ENCODE assay signal across 8 cellular contexts in genomic region chr12:118055144-118055557, GRCh38. TPM values are rescaled to one million over a fixed set of nuclear protein-coding genes. Genes with fewer than 3 reads are reported as not detected.
DNase-seq lines count a peak whose midpoint lies in the region; ATAC-seq, FAIRE-seq and TF ChIP-seq lines count a peak whose summit lies in the region.

No MANE protein-coding gene starts in this region.

- CTCF ChIA-PET in activated CD4-positive, alpha-beta memory T cell treated with anti-CD3 and anti-CD28 coated beads for 36 hours (lab: Charles Lee) = interaction anchor here (0.7 to 3.2 kb wide), 13 partner anchors 9 to 321 kb away, joined by 3 to 29 read pairs (median 4); partner anchors contain the start of genes KSR2, RFC5 and SUDS3
- CTCF ChIA-PET in endothelial cell of umbilical vein (lab: Charles Lee) = interaction anchor here (1.0 to 1.1 kb wide), 2 partner anchors 9 to 180 kb away, joined by 4 to 7 read pairs; no protein-coding TSS in a partner anchor

- TF ChIP-seq POLR2A in endothelial cell of umbilical vein (IDR thresholded peaks at IDR 0.05; ENCODE audit: low read depth, low read length) = no peak

- peak; percentile 67 for FAIRE-seq in endothelial cell of umbilical vein (lab: Jason Lieb, UNC)

- no peaks in the 10 kb centered on the region for H3K9me1 ChIP-seq in endothelial cell of umbilical vein (replicated peaks; ENCODE audit: control insufficient read depth, extremely low read depth, insufficient read depth, low read length)

- H3K4me1 Mint-ChIP-seq in HFFc6 (ENCODE audit: low read depth) = peaks cover 70% of the 10 kb centered on the region
- peaks cover 60% of the 10 kb centered on the region for H3K4me1 Mint-ChIP-seq in activated CD4-positive, alpha-beta memory T cell treated with anti-CD3 and anti-CD28 coated beads for 36 hours (ENCODE audit: low read depth)

- POLR2A ChIA-PET in activated CD4-positive, alpha-beta memory T cell treated with anti-CD3 and anti-CD28 coated beads for 36 hours (lab: Charles Lee) = interaction anchor here (0.7 to 1.6 kb wide), 4 partner anchors 9 to 180 kb away, joined by 3 to 6 read pairs (median 5); no protein-coding TSS in a partner anchor
- POLR2A ChIA-PET in endothelial cell of umbilical vein (lab: Charles Lee) = no interaction called here

- H3K9me3 ChIP-seq in endothelial cell of umbilical vein (replicated peaks; ENCODE audit: control insufficient read depth, insufficient read depth, low read length) (no peaks in the 10 kb centered on the region), psoas muscle (no peaks in the 10 kb centered on the region)

- H3K9me3 Mint-ChIP-seq in HFFc6 = no peaks in the 10 kb centered on the region
- no peaks in the 10 kb centered on the region for H3K9me3 Mint-ChIP-seq in activated CD4-positive, alpha-beta memory T cell treated with anti-CD3 and anti-CD28 coated beads for 36 hours

- H3K4me3 Mint-ChIP-seq in HFFc6 = no peak overlapping the region; the same call in 1 of the 2 replicates
- no peak overlapping the region for H3K4me3 Mint-ChIP-seq in activated CD4-positive, alpha-beta memory T cell treated with anti-CD3 and anti-CD28 coated beads for 36 hours

- H3K36me3 Mint-ChIP-seq in HFFc6 (ENCODE audit: low read depth) = peaks cover 50% of the 10 kb centered on the region
- H3K36me3 Mint-ChIP-seq in activated CD4-positive, alpha-beta memory T cell treated with anti-CD3 and anti-CD28 coated beads for 36 hours = peaks cover 23% of the 10 kb centered on the region

- intact Hi-C loops in activated CD4-positive, alpha-beta memory T cell treated with anti-CD3 and anti-CD28 coated beads for 36 hours (cut with micrococcal nuclease) = loop anchor here (1.0 to 10.0 kb wide), 3 partner anchors 10 to 250 kb away; no protein-coding TSS in a partner anchor
- intact Hi-C loops in endothelial cell of umbilical vein (cut with micrococcal nuclease) = loop anchor here (2.0 kb wide), 1 partner anchor 180 kb away; no protein-coding TSS in a partner anchor
- intact Hi-C loops in psoas muscle (cut with DNase I) = no loop called here

- no peak overlapping the region for H3K4me3 ChIP-seq in endothelial cell of umbilical vein (replicated peaks in 1 of 3; ENCODE audit: insufficient read depth in 1 of 3, low read depth in 1 of 3, low read length in 3 of 3)
- H3K4me3 ChIP-seq in psoas muscle = no peak overlapping the region

- no peak overlapping the region for H3K9ac ChIP-seq in endothelial cell of umbilical vein (replicated peaks; ENCODE audit: extremely low read depth, insufficient read depth, low read length)

- H3K4me2 ChIP-seq in endothelial cell of umbilical vein (ENCODE audit: insufficient read depth, low read length) = no peak overlapping the region

- peaks cover 7% of the 10 kb centered on the region for H3K27me3 Mint-ChIP-seq in HFFc6 (ENCODE audit: insufficient read depth)
- no peaks in the 10 kb centered on the region for H3K27me3 Mint-ChIP-seq in activated CD4-positive, alpha-beta memory T cell treated with anti-CD3 and anti-CD28 coated beads for 36 hours

- peaks cover 21% of the 10 kb centered on the region for H3K79me2 ChIP-seq in endothelial cell of umbilical vein (ENCODE audit: control insufficient read depth, insufficient read depth, low read length)

- ATAC-seq in psoas muscle = peak in 3 of 4 donors; percentile 13 to 47 (median 28)

- BruUV-seq in endothelial cell of umbilical vein (replicated peaks; lab: Mats Ljungman, UMichigan) = no TSS peak

- H3K27ac Mint-ChIP-seq in HFFc6 = peak overlapping the region; percentile 69
- peak overlapping the region; percentile 9 for H3K27ac Mint-ChIP-seq in activated CD4-positive, alpha-beta memory T cell treated with anti-CD3 and anti-CD28 coated beads for 36 hours

- 60 to 61% (median 60%) methylated on average over 2 of the region's 2 CpGs for WGBS in psoas muscle, 3 donors

- H3K36me3 ChIP-seq in endothelial cell of umbilical vein (ENCODE audit: control insufficient read depth in 2 of 2, extremely low read depth in 1 of 2, insufficient read depth in 2 of 2, low read length in 2 of 2) (peaks cover 0 to 5% of the 10 kb centered on the region in 2 experiments), psoas muscle (ENCODE audit: insufficient read depth in 1 of 2, low read depth in 1 of 2) (peaks cover 0 to 19% of the 10 kb centered on the region in 2 donors)

- H3K27ac ChIP-seq in endothelial cell of umbilical vein (ENCODE audit: insufficient read depth, low read depth, low read length) (no peak overlapping the region), psoas muscle (peak overlapping the region; percentile 62)

- no peak overlapping the region for H2AFZ ChIP-seq in endothelial cell of umbilical vein (ENCODE audit: low read depth, low read length)

- H4K20me1 ChIP-seq in endothelial cell of umbilical vein (replicated peaks; ENCODE audit: control insufficient read depth, extremely low read depth, insufficient read depth, low read length) = no peaks in the 10 kb centered on the region

- no peaks in the 10 kb centered on the region for H3K27me3 ChIP-seq in endothelial cell of umbilical vein (ENCODE audit: control insufficient read depth in 2 of 2, insufficient read depth in 2 of 2, low read length in 2 of 2)
- no peaks in the 10 kb centered on the region for H3K27me3 ChIP-seq in psoas muscle (ENCODE audit: insufficient read depth in 3 of 3, low read length in 2 of 3)

- dilution Hi-C loops in endothelial cell of umbilical vein (cut with MboI; ENCODE audit: extremely low pct_ligation_motif_present, low sequenced_read_pairs) = no loop called here

- H3K4me1 ChIP-seq in endothelial cell of umbilical vein (ENCODE audit: control insufficient read depth, extremely low read depth, insufficient read depth, low read length) (peaks cover 36% of the 10 kb centered on the region), psoas muscle (peaks cover 61% of the 10 kb centered on the region)

- DNase-seq in DMS153 treated with DMSO at 0.1 percent for 48 hours (lab: John Stamatoyannopoulos, UW; ENCODE audit: unreplicated experiment) = peak; percentile 8
- DNase-seq in DMS153 (lab: John Stamatoyannopoulos, UW) = no peak
- DNase-seq in HFFc6 = no peak
- DNase-seq in NCI-H460 (ENCODE audit: extremely low read depth, low read depth) = peak; percentile 57
- DNase-seq in activated CD4-positive, alpha-beta memory T cell treated with anti-CD3 and anti-CD28 coated beads for 36 hours = peak; percentile 87
- DNase-seq in endothelial cell of umbilical vein (ENCODE audit: low read depth, low spot score) = peak; percentile 61
- DNase-seq in psoas muscle = peak; percentile 54 to 69
- DNase-seq in NCI-H1092 (lab: John Stamatoyannopoulos, UW) = no peak

- peak; percentile 76 for TF ChIP-seq CTCF in HFFc6 (IDR thresholded peaks at IDR 0.05)
- TF ChIP-seq CTCF in endothelial cell of umbilical vein (IDR thresholded peaks at IDR 0.05; ENCODE audit: extremely low read depth in 1 of 2, insufficient read depth in 1 of 2, low read depth in 1 of 2, low read length in 2 of 2) = peak; percentile 58 to 68
- TF ChIP-seq CTCF in psoas muscle (IDR thresholded peaks at IDR 0.05) = peak; percentile 41

RNA-seq across cellular contexts. Expression of gene WSB2, which starts 5.8 kb away (rescaled TPM):
- total RNA-seq in HFFc6 (2021; fragmentation: NEBNext Ultra II Directional; extraction: Animal tissue kit (Norgen Biotek cat#: 25700)) = 100 to 1,000 TPM; 140 to 168 (median 149) TPM
- total RNA-seq in NCI-H460 (2014; rRNA removed; shearing (Covaris generic)) = 105 and 111 TPM in 2 replicates
- polyA plus RNA-seq in NCI-H460 (2014; cell fraction: nucleus; rRNA removed) = 52.6 and 55.7 TPM in 2 replicates
- total RNA-seq in activated CD4-positive, alpha-beta memory T cell treated with anti-CD3 and anti-CD28 coated beads for 36 hours = 100 to 1,000 TPM in 1 of 2 experiments, 10 to 100 TPM in 1; 93.2 to 102 TPM
- total RNA-seq in endothelial cell of umbilical vein (73.6 and 85.3 TPM in 2 replicates), psoas muscle (10 to 100 TPM; 74.4 to 96.4 (median 83.4) TPM)
- polyA plus RNA-seq in endothelial cell of umbilical vein (107 and 108 TPM in 2 replicates), psoas muscle (100 to 1,000 TPM in 2 of 3 donors, 10 to 100 TPM in 1; 63.8 to 113 (median 110) TPM)
- polyA plus RNA-seq in endothelial cell of umbilical vein (2011; cell fraction: cytosol; rRNA removed) = 99.3 and 105 TPM in 2 replicates
- polyA plus RNA-seq in endothelial cell of umbilical vein (2011; cell fraction: nucleus; rRNA removed) = 48.1 and 56.3 TPM in 2 replicates
- polyA plus RNA-seq in endothelial cell of umbilical vein (2012) = 60.1 and 66.7 TPM in 2 replicates
- polyA minus RNA-seq in endothelial cell of umbilical vein = 230 and 342 TPM in 2 replicates
- polyA minus RNA-seq in endothelial cell of umbilical vein (2011; cell fraction: cytosol; rRNA and poly(A)+ RNA removed) = 61.2 TPM
- 40.9 and 53.3 TPM in 2 replicates for polyA minus RNA-seq in endothelial cell of umbilical vein (2011; cell fraction: nucleus; rRNA and poly(A)+ RNA removed)

RNA-seq across cellular contexts. Expression of gene RFC5, which starts 38.6 kb away (rescaled TPM):
- 10 to 100 TPM in 5 of 6 experiments, 1 to 10 TPM in 1; 9.3 to 19.6 (median 16.6) TPM for total RNA-seq in HFFc6 (2021; fragmentation: NEBNext Ultra II Directional; extraction: Animal tissue kit (Norgen Biotek cat#: 25700))
- 39.8 and 40.7 TPM in 2 replicates for total RNA-seq in NCI-H460 (2014; rRNA removed; shearing (Covaris generic))
- polyA plus RNA-seq in NCI-H460 (2014; cell fraction: nucleus; rRNA removed) = 64.9 and 85.8 TPM in 2 replicates
- total RNA-seq in activated CD4-positive, alpha-beta memory T cell treated with anti-CD3 and anti-CD28 coated beads for 36 hours = 10 to 100 TPM; 65.8 to 70.8 TPM
- total RNA-seq in endothelial cell of umbilical vein = 23.3 and 24.8 TPM in 2 replicates
- 15.1 and 18.1 TPM in 2 replicates for polyA plus RNA-seq in endothelial cell of umbilical vein
- polyA plus RNA-seq in endothelial cell of umbilical vein (2011; cell fraction: cytosol; rRNA removed) = 18.8 and 19.4 TPM in 2 replicates
- 35.7 and 40.1 TPM in 2 replicates for polyA plus RNA-seq in endothelial cell of umbilical vein (2011; cell fraction: nucleus; rRNA removed)
- polyA plus RNA-seq in endothelial cell of umbilical vein (2012) = 13.2 and 22.0 TPM in 2 replicates
- polyA minus RNA-seq in endothelial cell of umbilical vein = 21.4 and 25.0 TPM in 2 replicates
- 34.7 TPM for polyA minus RNA-seq in endothelial cell of umbilical vein (2011; cell fraction: cytosol; rRNA and poly(A)+ RNA removed)
- 11.9 and 16.5 TPM in 2 replicates for polyA minus RNA-seq in endothelial cell of umbilical vein (2011; cell fraction: nucleus; rRNA and poly(A)+ RNA removed)
- 1 to 10 TPM; 2.2 to 4.6 (median 3.2) TPM for total RNA-seq in psoas muscle
- polyA plus RNA-seq in psoas muscle = 1 to 10 TPM; 3.4 to 8.5 (median 5.1) TPM

RNA-seq across cellular contexts. Expression of gene VSIG10, which starts 48.7 kb away (rescaled TPM):
- 10 to 100 TPM; 17.6 to 22.0 (median 21.1) TPM for total RNA-seq in HFFc6 (2021; fragmentation: NEBNext Ultra II Directional; extraction: Animal tissue kit (Norgen Biotek cat#: 25700))
- total RNA-seq in NCI-H460 (2014; rRNA removed; shearing (Covaris generic)) = 14.1 and 20.4 TPM in 2 replicates
- polyA plus RNA-seq in NCI-H460 (2014; cell fraction: nucleus; rRNA removed) = 21.1 and 22.4 TPM in 2 replicates
- 1 to 10 TPM; 5.7 to 7.6 TPM for total RNA-seq in activated CD4-positive, alpha-beta memory T cell treated with anti-CD3 and anti-CD28 coated beads for 36 hours
- 38.4 and 38.6 TPM in 2 replicates for total RNA-seq in endothelial cell of umbilical vein
- polyA plus RNA-seq in endothelial cell of umbilical vein = 16.1 and 16.3 TPM in 2 replicates
- 12.5 and 13.9 TPM in 2 replicates for polyA plus RNA-seq in endothelial cell of umbilical vein (2011; cell fraction: cytosol; rRNA removed)
- polyA plus RNA-seq in endothelial cell of umbilical vein (2011; cell fraction: nucleus; rRNA removed) = 33.1 and 33.8 TPM in 2 replicates
- polyA plus RNA-seq in endothelial cell of umbilical vein (2012) = 19.3 and 21.7 TPM in 2 replicates
- polyA minus RNA-seq in endothelial cell of umbilical vein = 57.9 and 81.7 TPM in 2 replicates
- 26.2 TPM for polyA minus RNA-seq in endothelial cell of umbilical vein (2011; cell fraction: cytosol; rRNA and poly(A)+ RNA removed)
- polyA minus RNA-seq in endothelial cell of umbilical vein (2011; cell fraction: nucleus; rRNA and poly(A)+ RNA removed) = 29.0 and 42.3 TPM in 2 replicates
- 10 to 100 TPM in 2 of 4 donors, 1 to 10 TPM in 2; 7.3 to 13.9 (median 10.8) TPM for total RNA-seq in psoas muscle
- polyA plus RNA-seq in psoas muscle = 10 to 100 TPM in 2 of 3 donors, 1 to 10 TPM in 1; 4.8 to 12.8 (median 10.7) TPM

Comparison
In these comparisons a context has a peak if more than half of its experiments do, and no peak if none do; other contexts are left out.
1. DNase-seq: peak in DMS153 treated with DMSO at 0.1 percent for 48 hours (single experiment), NCI-H460 (single experiment), activated CD4-positive, alpha-beta memory T cell treated with anti-CD3 and anti-CD28 coated beads for 36 hours (single experiment), endothelial cell of umbilical vein (single experiment) and psoas muscle (2 of 2); none in DMS153 (single experiment), HFFc6 (single experiment) and NCI-H1092 (single experiment).
2. intact Hi-C loops: an anchor here in activated CD4-positive, alpha-beta memory T cell treated with anti-CD3 and anti-CD28 coated beads for 36 hours (1.0 to 10.0 kb wide) and endothelial cell of umbilical vein (2.0 kb wide); none called in psoas muscle.
3. Peak in every context shown above with its lines, with median percentiles within 50 percentile points of each other: CTCF ChIP-seq.